16 cellular contexts compared by ENCODE assay signal in the genomic region with DNA sequence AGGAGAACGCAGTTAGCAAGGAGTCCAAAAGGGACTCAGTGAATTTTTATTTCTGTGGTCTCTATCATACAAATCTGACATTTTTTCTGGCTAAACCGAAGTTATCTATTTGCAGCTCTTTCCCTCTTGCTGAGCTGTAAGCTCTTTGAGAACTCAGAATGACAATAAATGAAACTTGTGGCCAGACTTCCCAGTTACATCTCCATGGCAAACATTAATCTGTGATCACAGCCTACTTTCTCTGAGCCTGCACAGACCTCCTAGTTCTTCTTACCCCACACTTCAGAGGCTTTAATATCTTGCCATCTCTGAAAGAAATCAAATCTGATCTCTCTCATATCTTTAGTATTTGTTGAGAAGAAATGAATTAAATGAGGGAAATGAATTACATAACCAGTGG. TPM values are rescaled to one million over a fixed set of nuclear protein-coding genes. Genes with fewer than 3 reads are reported as not detected.
DNase-seq lines count a peak whose midpoint lies in the region; ATAC-seq and TF ChIP-seq lines count a peak whose summit lies in the region.
"Had no signal": no experiment of that assay in that cellular context is flagged by ENCODE, and none has a peak within 500 bp of the region (broad histone marks: within the 10 kb centered on the region; RNA-seq: fewer than 3 reads in every experiment).

No MANE protein-coding gene starts in this region.

- no peaks in the 10 kb centered on the region for H3K9me3 ChIP-seq in smooth muscle cell (replicated peaks; ENCODE audit: low read depth)
- H3K9me3 ChIP-seq: Caco-2, SJCRH30 had no signal

- DNase-seq in smooth muscle cell (lab: John Stamatoyannopoulos, UW; ENCODE audit: unreplicated experiment), result no peak
- no peak for DNase-seq in ACHN
- DNase-seq: Caco-2; CD4-positive, CD25-positive, alpha-beta regulatory T cell; DMS153; NCI-H2029; NCI-H2171; NCI-H446 treated with DMSO at 0.1 percent for 48 hours; NCI-H748 treated with DMSO at 0.1 percent for 48 hours; SJCRH30 had no signal

- H3K27ac ChIP-seq in VCaP, result peak overlapping the region; percentile 45; the same call in 1 of the 2 replicates
- H3K27ac ChIP-seq in smooth muscle cell (ENCODE audit: low read depth), result peak overlapping the region; percentile 92
- H3K27ac ChIP-seq: SJCRH30 had no signal

- no peaks in the 10 kb centered on the region for H3K27me3 ChIP-seq in smooth muscle cell (ENCODE audit: low read depth)
- H3K27me3 ChIP-seq: SJCRH30 had no signal

- no peak overlapping the region for H3K9ac ChIP-seq in smooth muscle cell (ENCODE audit: low read depth)

- no peaks in the 10 kb centered on the region for H3K36me3 ChIP-seq in smooth muscle cell (ENCODE audit: low read depth)
- H3K36me3 ChIP-seq: SJCRH30 had no signal

- peak overlapping the region; percentile 4 for H3K4me2 ChIP-seq in smooth muscle cell
- H3K4me2 ChIP-seq: GM23338 had no signal

- H4K20me1 ChIP-seq in smooth muscle cell (ENCODE audit: low read depth), result peaks cover 29% of the 10 kb centered on the region

- no peak overlapping the region for H3K4me3 ChIP-seq in smooth muscle cell
- H3K4me3 ChIP-seq: GM23338, SJCRH30 had no signal

- no peaks in the 10 kb centered on the region for H3F3A ChIP-seq in smooth muscle cell (ENCODE audit: low read depth)

- peaks cover 14% of the 10 kb centered on the region for H3K4me1 ChIP-seq in smooth muscle cell (ENCODE audit: low read depth)
- H3K4me1 ChIP-seq: Caco-2, SJCRH30 had no signal

- 91% methylated on average over 2 of the region's 2 CpGs for WGBS in smooth muscle cell (ENCODE audit: low lambda C conversion rate)

- H2AFZ ChIP-seq in smooth muscle cell (ENCODE audit: low read depth), result no peak overlapping the region
- H2AFZ ChIP-seq: GM23338 had no signal

- H3K79me2 ChIP-seq in smooth muscle cell (ENCODE audit: low read depth), result peaks cover 78% of the 10 kb centered on the region

- in situ Hi-C loops in ACHN (cut with HindIII; ENCODE audit: low pct_ligation_motif_present, low pct_unique_long_range_greater_than_20kb, low sequenced_read_pairs), result no loop called here

- TF ChIP-seq CTCF in VCaP (conservative IDR thresholded peaks at IDR 0.05), result no peak
- no peak for TF ChIP-seq CTCF in smooth muscle cell (IDR thresholded peaks at IDR 0.05; ENCODE audit: borderline replicate concordance, insufficient read depth, poor library complexity, severe bottlenecking)

- ATAC-seq in GM18907 (IDR thresholded peaks at IDR 0.05; ENCODE audit: unreplicated experiment) (peak; percentile 72), HG03139 (IDR thresholded peaks at IDR 0.05; ENCODE audit: unreplicated experiment) (peak; percentile 61), HG02870 (IDR thresholded peaks at IDR 0.05; ENCODE audit: unreplicated experiment) (no peak), GM19324 (IDR thresholded peaks at IDR 0.05; ENCODE audit: low FRiP score, unreplicated experiment) (no peak)
- ATAC-seq: GM23338 had no signal

RNA-seq across cellular contexts. Expression of gene PLD1, which starts 58.0 kb away (rescaled TPM):
- 33.8 and 36.1 TPM in 2 replicates for total RNA-seq in smooth muscle cell
- polyA plus RNA-seq in smooth muscle cell, result 15.2 and 15.6 TPM in 2 replicates

Comparison
In these comparisons a context has a peak if more than half of its experiments do, and no peak if none do; other contexts are left out.
1. ATAC-seq: peak in GM18907 (single experiment) and HG03139 (single experiment); none in HG02870 (single experiment) and GM19324 (single experiment).